8 cellular contexts compared by ENCODE assay signal in genomic region chr17:28807925-28808641, GRCh38. TPM values are rescaled to one million over a fixed set of nuclear protein-coding genes. Genes with fewer than 3 reads are reported as not detected.
DNase-seq lines count a peak whose midpoint lies in the region; ATAC-seq and TF ChIP-seq lines count a peak whose summit lies in the region.

No MANE protein-coding gene starts in this region.

- H3K4me3 ChIP-seq in neutrophil (ENCODE audit: low read depth in 1 of 2, low read length in 1 of 2): no peak overlapping the region

- H3K9me3 ChIP-seq in neutrophil: no peaks in the 10 kb centered on the region

- H3K27ac ChIP-seq in RWPE1 (peak overlapping the region; percentile 97), epithelial cell of prostate (peak overlapping the region; percentile 97), neutrophil (peak overlapping the region; percentile 36)

- peaks cover 7 to 13% of the 10 kb centered on the region in 2 experiments for H3K4me1 ChIP-seq in neutrophil (ENCODE audit: control insufficient read depth in 1 of 2, insufficient read depth in 1 of 2, low read depth in 1 of 2, low read length in 1 of 2)

- no peaks in the 10 kb centered on the region for H3K27me3 ChIP-seq in neutrophil

- POLR2A ChIA-PET in RWPE1 (lab: Yijun Ruan, JAX; ENCODE audit: low non-redundant PET): no interaction called here

- TF ChIP-seq CTCF in RWPE1 (conservative IDR thresholded peaks at IDR 0.05; ENCODE audit: low read depth) (no peak), neutrophil (IDR thresholded peaks at IDR 0.05) (no peak), GM10266 (IDR thresholded peaks at IDR 0.05; ENCODE audit: control insufficient read depth, insufficient read depth, low read depth, missing control alignments) (no peak)

- peak overlapping the region; percentile 1 for H3K27ac Mint-ChIP-seq in stimulated activated naive CD8-positive, alpha-beta T cell treated with anti-CD3 and anti-CD28 coated beads, Interleukin-15, Interleukin-2, amounts not matched to agents 100 ng/mL and 50 ng/mL, for 24 hours
- peak overlapping the region in 1 of 2 donors; percentile 40 for H3K27ac Mint-ChIP-seq in stimulated activated naive CD8-positive, alpha-beta T cell treated with anti-CD3 and anti-CD28 coated beads, Interleukin-15, amount 100 ng/mL, for 72 hours

- no peak for ATAC-seq in stimulated activated naive CD8-positive, alpha-beta T cell treated with anti-CD3 and anti-CD28 coated beads, Interleukin-15, Interleukin-2, amounts not matched to agents 100 U/mL and 50 U/mL, for 24 hours
- no peak for ATAC-seq in stimulated activated naive CD8-positive, alpha-beta T cell treated with anti-CD3 and anti-CD28 coated beads, Interleukin-15, amount 100 ng/mL, for 72 hours
- ATAC-seq in sciatic nerve: no peak

- DNase-seq in stimulated activated naive CD8-positive, alpha-beta T cell treated with anti-CD3 and anti-CD28 coated beads, Interleukin-15, Interleukin-2, amounts not matched to agents 100 U/mL and 50 U/mL, for 24 hours: no peak
- DNase-seq in RWPE1 (ENCODE audit: low spot score): peak; percentile 68
- DNase-seq in epithelial cell of prostate (ENCODE audit: low read depth, low spot score): no peak
- DNase-seq in GM10266 (ENCODE audit: extremely low spot score): no peak
- no peak for DNase-seq in stimulated activated naive CD8-positive, alpha-beta T cell treated with anti-CD3 and anti-CD28 coated beads, Interleukin-15, amount 100 ng/mL, for 72 hours
- DNase-seq in sciatic nerve (ENCODE audit: low spot score): no peak

- H3K4me3 Mint-ChIP-seq in stimulated activated naive CD8-positive, alpha-beta T cell treated with anti-CD3 and anti-CD28 coated beads, Interleukin-15, Interleukin-2, amounts not matched to agents 100 ng/mL and 50 ng/mL, for 24 hours: no peak overlapping the region
- H3K4me3 Mint-ChIP-seq in stimulated activated naive CD8-positive, alpha-beta T cell treated with anti-CD3 and anti-CD28 coated beads, Interleukin-15, amount 100 ng/mL, for 72 hours: no peak overlapping the region

- intact Hi-C loops in sciatic nerve (cut with DNase I): no loop called here

- H3K36me3 ChIP-seq in neutrophil: peaks cover 4% of the 10 kb centered on the region

- CTCF ChIA-PET in RWPE1 (lab: Yijun Ruan, JAX): interaction anchor here (0.6 to 1.1 kb wide), 3 partner anchors 23 to 44 kb away, joined by 3 to 4 read pairs (median 3); no protein-coding TSS in a partner anchor

- H3K4me1 Mint-ChIP-seq in stimulated activated naive CD8-positive, alpha-beta T cell treated with anti-CD3 and anti-CD28 coated beads, Interleukin-15, Interleukin-2, amounts not matched to agents 100 ng/mL and 50 ng/mL, for 24 hours (ENCODE audit: low read depth): peaks cover 56% of the 10 kb centered on the region
- H3K4me1 Mint-ChIP-seq in stimulated activated naive CD8-positive, alpha-beta T cell treated with anti-CD3 and anti-CD28 coated beads, Interleukin-15, amount 100 ng/mL, for 72 hours: peaks cover 44% of the 10 kb centered on the region

- no peaks in the 10 kb centered on the region for H3K27me3 Mint-ChIP-seq in stimulated activated naive CD8-positive, alpha-beta T cell treated with anti-CD3 and anti-CD28 coated beads, Interleukin-15, Interleukin-2, amounts not matched to agents 100 ng/mL and 50 ng/mL, for 24 hours
- H3K27me3 Mint-ChIP-seq in stimulated activated naive CD8-positive, alpha-beta T cell treated with anti-CD3 and anti-CD28 coated beads, Interleukin-15, amount 100 ng/mL, for 72 hours: no peaks in the 10 kb centered on the region

- peaks cover 24% of the 10 kb centered on the region for H3K36me3 Mint-ChIP-seq in stimulated activated naive CD8-positive, alpha-beta T cell treated with anti-CD3 and anti-CD28 coated beads, Interleukin-15, Interleukin-2, amounts not matched to agents 100 ng/mL and 50 ng/mL, for 24 hours (ENCODE audit: low read depth)

- no peaks in the 10 kb centered on the region for H3K9me3 Mint-ChIP-seq in stimulated activated naive CD8-positive, alpha-beta T cell treated with anti-CD3 and anti-CD28 coated beads, Interleukin-15, Interleukin-2, amounts not matched to agents 100 ng/mL and 50 ng/mL, for 24 hours
- no peaks in the 10 kb centered on the region for H3K9me3 Mint-ChIP-seq in stimulated activated naive CD8-positive, alpha-beta T cell treated with anti-CD3 and anti-CD28 coated beads, Interleukin-15, amount 100 ng/mL, for 72 hours

RNA-seq across cellular contexts. Expression of gene FAM222B, which starts 34.5 kb away (rescaled TPM):
- total RNA-seq in sciatic nerve: 17.3 TPM

RNA-seq across cellular contexts. Expression of gene ERAL1, which starts 46.7 kb away (rescaled TPM):
- 23.0 TPM for total RNA-seq in sciatic nerve

Comparison
In these comparisons a context has a peak if more than half of its experiments do, and no peak if none do; other contexts are left out.
1. H3K27ac ChIP-seq: peak in every context shown above with its lines; median percentile 97 in RWPE1; 97 in epithelial cell of prostate; 36 in neutrophil.